ENCODE assay signal across 2 cellular contexts in the genomic region with DNA sequence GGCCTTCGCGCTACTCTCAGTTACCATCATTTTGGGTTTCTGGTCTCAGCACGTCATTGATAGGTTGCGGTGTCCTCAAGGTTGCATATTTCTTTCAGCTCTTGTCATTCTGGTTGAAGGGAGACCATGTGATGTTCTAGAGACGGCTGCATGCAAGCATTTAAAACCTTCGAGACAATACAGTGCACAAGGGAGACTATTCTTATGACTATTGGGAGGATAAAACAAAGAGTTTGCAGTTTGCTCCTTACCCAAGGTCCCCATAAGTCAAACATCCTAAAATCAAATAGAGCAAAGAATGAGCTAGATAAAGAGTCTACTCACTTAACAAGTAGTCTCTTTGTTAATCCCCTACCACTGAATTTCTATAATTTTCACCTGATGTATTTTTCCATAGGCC.
TF ChIP-seq lines count a peak whose summit lies in the region.

No MANE protein-coding gene starts in this region.

TF ChIP-seq in HepG2, 621 proteins besides CTCF, POLR2A, EP300 and RAD21:
- TF ChIP-seq ISL2 (CRISPR knock-in tag; IDR thresholded peaks at IDR 0.05) (peak; percentile 39; the same call in 1 of the 2 replicates), SOX5 (CRISPR knock-in tag; IDR thresholded peaks at IDR 0.05; ENCODE audit: borderline replicate concordance) (peak; percentile 60; the same call in 1 of the 2 replicates), KMT2B (CRISPR knock-in tag; IDR thresholded peaks at IDR 0.05) (no peak), SOX6 (IDR thresholded peaks at IDR 0.05) (no peak), SOX6 (CRISPR knock-in tag; IDR thresholded peaks at IDR 0.05) (peak; percentile 72), SOX13 (IDR thresholded peaks at IDR 0.05) (peak; percentile 39), SOX13 (CRISPR knock-in tag; conservative IDR thresholded peaks at IDR 0.05 in 1 of 2, IDR thresholded peaks at IDR 0.05 in 1 of 2) (peak in 1 of 2 experiments; percentile 96; a peak in 2 of 4 replicates), NCOA2 (CRISPR knock-in tag; IDR thresholded peaks at IDR 0.05) (0 out of 2 replicates have a peak, but pooled peaks have one; percentile 14), TGIF2 (CRISPR knock-in tag; IDR thresholded peaks at IDR 0.05) (no peak)
- TF ChIP-seq, protein P1, sequence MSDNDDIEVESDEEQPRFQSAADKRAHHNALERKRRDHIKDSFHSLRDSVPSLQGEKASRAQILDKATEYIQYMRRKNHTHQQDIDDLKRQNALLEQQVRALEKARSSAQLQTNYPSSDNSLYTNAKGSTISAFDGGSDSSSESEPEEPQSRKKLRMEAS (IDR thresholded peaks at IDR 0.05), result 0 out of 2 replicates have a peak, but pooled peaks have one; percentile 20

TF ChIP-seq in H1, 55 proteins besides CTCF, POLR2A, EP300 and RAD21:
- TF ChIP-seq POLR2AphosphoS5 (IDR thresholded peaks at IDR 0.05; ENCODE audit: low read depth, low read length) (no peak), SP4 (IDR thresholded peaks at IDR 0.05; ENCODE audit: low read length) (no peak), JUND (IDR thresholded peaks at IDR 0.05; ENCODE audit: low read length) (no peak), SIRT6 (IDR thresholded peaks at IDR 0.05; ENCODE audit: low read length) (no peak), CHD2 (IDR thresholded peaks at IDR 0.05; ENCODE audit: low read length) (no peak), SUZ12 (IDR thresholded peaks at IDR 0.05; ENCODE audit: low read length) (no peak), HDAC6 (IDR thresholded peaks at IDR 0.05; ENCODE audit: low read depth, low read length) (no peak), CBX5 (IDR thresholded peaks at IDR 0.05; ENCODE audit: low read depth, low read length) (no peak), TEAD4 (IDR thresholded peaks at IDR 0.05; ENCODE audit: low read depth, low read length) (no peak)
